ENCODE assay signal across 28 cellular contexts in genomic region chr5:119721775-119722174, GRCh38.
"Had no signal": no experiment of that assay in that cellular context is flagged by ENCODE, and none has a peak within 500 bp of the region (broad histone marks: within the 10 kb centered on the region; RNA-seq: fewer than 3 reads in every experiment).

No MANE protein-coding gene starts in this region.

- ATAC-seq: effector memory CD8-positive, alpha-beta T cell; esophagus mucosa; foreskin keratinocyte; gastrocnemius medialis; gastroesophageal sphincter; heart left ventricle; heart right ventricle had no signal

- H3K9me3 ChIP-seq: colonic mucosa, gastrocnemius medialis had no signal

- H3K27me3 ChIP-seq: colonic mucosa, esophagus muscularis mucosa, esophagus squamous epithelium, foreskin keratinocyte, gastrocnemius medialis, gastroesophageal sphincter, heart left ventricle, heart right ventricle had no signal

- DNase-seq: colonic mucosa; cortex of kidney; dermis blood vessel endothelial cell; dorsolateral prefrontal cortex; effector CD4-positive, alpha-beta T cell; effector CD8-positive, alpha-beta T cell; effector memory CD4-positive, alpha-beta T cell; effector memory CD8-positive, alpha-beta T cell; endodermal cell; erythroblast; esophagus squamous epithelium; foreskin fibroblast; foreskin keratinocyte; foreskin melanocyte; gastrocnemius medialis; glutamatergic neuron; head of caudate nucleus; heart left ventricle; heart right ventricle had no signal

- H3K27ac ChIP-seq: colonic mucosa, coronary artery, dorsolateral prefrontal cortex, epithelial cell of prostate, esophagus muscularis mucosa, esophagus squamous epithelium, foreskin keratinocyte, gastrocnemius medialis, gastroesophageal sphincter, heart left ventricle, heart right ventricle had no signal

- H3K4me3 ChIP-seq: colonic mucosa, coronary artery, dorsolateral prefrontal cortex, esophagus muscularis mucosa, esophagus squamous epithelium, gastrocnemius medialis, gastroesophageal sphincter, heart left ventricle, heart right ventricle had no signal

- FAIRE-seq: colon, endometrium, endothelial cell of umbilical vein, frontal cortex had no signal

- H3K36me3 ChIP-seq: colonic mucosa, esophagus muscularis mucosa, esophagus squamous epithelium, gastrocnemius medialis, gastroesophageal sphincter, heart left ventricle, heart right ventricle had no signal

- H3K4me1 ChIP-seq: colonic mucosa, esophagus muscularis mucosa, esophagus squamous epithelium, foreskin keratinocyte, gastrocnemius medialis, gastroesophageal sphincter, heart left ventricle, heart right ventricle had no signal
